ENCODE assay signal across 19 cellular contexts in the genomic region with DNA sequence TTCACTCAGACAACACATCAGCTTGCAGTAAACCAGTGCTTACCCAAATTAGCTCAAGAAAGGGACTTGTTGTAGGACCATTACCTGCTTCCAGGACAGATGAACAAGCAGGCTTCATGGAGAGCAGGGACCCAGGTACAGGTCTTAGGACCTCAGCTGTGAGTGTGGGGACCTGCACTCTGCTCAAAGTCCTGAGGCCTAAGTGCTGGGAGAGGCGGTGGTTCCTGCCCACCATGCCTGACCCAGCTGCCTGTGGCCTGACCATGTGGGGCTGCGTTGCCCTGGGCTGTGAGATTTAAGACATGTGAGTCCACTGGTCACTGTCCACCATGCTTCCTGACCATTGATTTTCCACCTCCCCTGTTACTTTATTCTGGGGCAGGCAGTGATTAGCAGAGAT.
"Had no signal": no experiment of that assay in that cellular context is flagged by ENCODE, and none has a peak within 500 bp of the region (broad histone marks: within the 10 kb centered on the region; RNA-seq: fewer than 3 reads in every experiment).

No MANE protein-coding gene starts in this region.

- DNase-seq: activated CD4-positive, alpha-beta T cell treated with anti-CD3 and anti-CD28 coated beads for 48 hours; activated CD4-positive, alpha-beta T cell treated with anti-CD3 and anti-CD28 coated beads, Interleukin-2, amount 50 U/mL, for 48 hours; activated CD8-positive, alpha-beta memory T cell treated with anti-CD3 and anti-CD28 coated beads, Interleukin-2, amount 50 U/mL, for 4 hours; activated gamma-delta T cell; activated naive CD4-positive, alpha-beta T cell treated with anti-CD3 and anti-CD28 coated beads, Interleukin-2, amount 10 ng/mL, durations not matched to agents 7 days and 5 days; activated naive CD8-positive, alpha-beta T cell treated with anti-CD3 and anti-CD28 coated beads, Interleukin-2, amount 10 ng/mL, durations not matched to agents 7 days and 5 days; activated T-cell treated with anti-CD3 and anti-CD28 coated beads, Interleukin-2, amount 50 U/mL, for 24 hours; colonic mucosa; effector CD8-positive, alpha-beta T cell; kidney glomerular epithelial cell; left lung; naive B cell; spleen; stimulated activated naive CD4-positive, alpha-beta T cell treated with Interleukin-2 at 50 U/mL for 16 hours had no signal

- H3K27me3 Mint-ChIP-seq: activated naive CD4-positive, alpha-beta T cell treated with anti-CD3 and anti-CD28 coated beads, Interleukin-2, amount 10 ng/mL, durations not matched to agents 7 days and 5 days; activated naive CD8-positive, alpha-beta T cell treated with anti-CD3 and anti-CD28 coated beads, Interleukin-2, amount 10 ng/mL, durations not matched to agents 7 days and 5 days; activated T-cell treated with anti-CD3 and anti-CD28 coated beads, Interleukin-2, amount 50 U/mL, for 24 hours; central memory CD8-positive, alpha-beta T cell; naive B cell had no signal

- H3K27me3 ChIP-seq: colonic mucosa, left lung, tibial nerve had no signal

- H3K36me3 ChIP-seq: colonic mucosa, left lung, spleen, tibial nerve had no signal

- H3K4me3 ChIP-seq: colonic mucosa, left lung, lung, spleen, tibial nerve had no signal

- ATAC-seq: left lung, right cardiac atrium had no signal

- H3K27ac Mint-ChIP-seq: activated naive CD4-positive, alpha-beta T cell treated with anti-CD3 and anti-CD28 coated beads, Interleukin-2, amount 10 ng/mL, durations not matched to agents 7 days and 5 days; activated naive CD8-positive, alpha-beta T cell treated with anti-CD3 and anti-CD28 coated beads, Interleukin-2, amount 10 ng/mL, durations not matched to agents 7 days and 5 days; activated T-cell treated with anti-CD3 and anti-CD28 coated beads, Interleukin-2, amount 50 U/mL, for 24 hours; naive B cell had no signal

- H3K4me3 Mint-ChIP-seq: activated naive CD4-positive, alpha-beta T cell treated with anti-CD3 and anti-CD28 coated beads, Interleukin-2, amount 10 ng/mL, durations not matched to agents 7 days and 5 days; activated naive CD8-positive, alpha-beta T cell treated with anti-CD3 and anti-CD28 coated beads, Interleukin-2, amount 10 ng/mL, durations not matched to agents 7 days and 5 days; activated T-cell treated with anti-CD3 and anti-CD28 coated beads, Interleukin-2, amount 50 U/mL, for 24 hours; central memory CD8-positive, alpha-beta T cell; naive B cell had no signal

- H3K9me3 ChIP-seq: colonic mucosa, left lung, spleen, tibial nerve had no signal

- H3K9me3 Mint-ChIP-seq: activated naive CD4-positive, alpha-beta T cell treated with anti-CD3 and anti-CD28 coated beads, Interleukin-2, amount 10 ng/mL, durations not matched to agents 7 days and 5 days; activated naive CD8-positive, alpha-beta T cell treated with anti-CD3 and anti-CD28 coated beads, Interleukin-2, amount 10 ng/mL, durations not matched to agents 7 days and 5 days; activated T-cell treated with anti-CD3 and anti-CD28 coated beads, Interleukin-2, amount 50 U/mL, for 24 hours; central memory CD8-positive, alpha-beta T cell; naive B cell had no signal

- H3K27ac ChIP-seq: colonic mucosa, epithelial cell of prostate, left lung, spleen had no signal

- H3K36me3 Mint-ChIP-seq: activated naive CD4-positive, alpha-beta T cell treated with anti-CD3 and anti-CD28 coated beads, Interleukin-2, amount 10 ng/mL, durations not matched to agents 7 days and 5 days; activated naive CD8-positive, alpha-beta T cell treated with anti-CD3 and anti-CD28 coated beads, Interleukin-2, amount 10 ng/mL, durations not matched to agents 7 days and 5 days; naive B cell had no signal

- H3K4me1 ChIP-seq: colonic mucosa, left lung had no signal

- H3K4me1 Mint-ChIP-seq: activated naive CD4-positive, alpha-beta T cell treated with anti-CD3 and anti-CD28 coated beads, Interleukin-2, amount 10 ng/mL, durations not matched to agents 7 days and 5 days; activated naive CD8-positive, alpha-beta T cell treated with anti-CD3 and anti-CD28 coated beads, Interleukin-2, amount 10 ng/mL, durations not matched to agents 7 days and 5 days; central memory CD8-positive, alpha-beta T cell; naive B cell had no signal
